In the genomic region with DNA sequence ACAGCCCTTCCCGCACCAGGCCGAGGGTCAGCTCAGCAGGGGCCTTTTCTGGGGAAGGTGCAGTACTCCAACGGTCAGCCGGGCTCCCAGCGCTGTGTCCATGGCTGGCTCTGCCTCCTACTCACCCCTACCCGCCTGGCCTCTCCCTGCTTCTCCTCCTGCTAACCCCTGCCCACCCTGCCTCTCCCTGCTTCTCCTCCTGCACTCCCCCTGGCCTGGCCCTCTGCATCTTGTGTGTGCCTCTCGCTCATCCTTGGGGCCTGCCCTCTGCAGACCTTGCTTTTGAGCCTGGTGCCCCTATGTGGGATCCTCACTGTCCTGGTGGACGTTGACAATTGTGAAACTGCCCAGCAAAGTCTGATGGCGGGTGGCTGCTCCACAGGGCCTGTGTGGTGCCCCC, we compare ENCODE assay signal across 20 cellular contexts.
"Had no signal": no experiment of that assay in that cellular context is flagged by ENCODE, and none has a peak within 500 bp of the region (broad histone marks: within the 10 kb centered on the region; RNA-seq: fewer than 3 reads in every experiment).

No MANE protein-coding gene starts in this region.

- H3K4me3 ChIP-seq: heart right ventricle, hepatocyte, left ventricle myocardium inferior, skin epidermis, tibial nerve, upper lobe of left lung had no signal

- H3K36me3 ChIP-seq: heart right ventricle, left ventricle myocardium inferior, tibial nerve, upper lobe of left lung had no signal

- H3K36me3 Mint-ChIP-seq: memory B cell, naive B cell, natural killer cell had no signal

- H3K27ac Mint-ChIP-seq: memory B cell; natural killer cell; stimulated activated naive CD8-positive, alpha-beta T cell treated with anti-CD3 and anti-CD28 coated beads, Interleukin-15, Interleukin-2, amounts not matched to agents 100 ng/mL and 50 ng/mL, for 24 hours had no signal

- H3K4me1 ChIP-seq: heart right ventricle, left ventricle myocardium inferior, parathyroid adenoma, tibial nerve, upper lobe of left lung had no signal

- DNase-seq: heart right ventricle; islet precursor cell; left ventricle myocardium inferior; naive B cell; natural killer cell; nucleus accumbens; right cardiac atrium; stimulated activated CD4-positive, alpha-beta T cell treated with anti-CD3 and anti-CD28 coated beads, Interleukin-12 subunit alpha, Interleukin-12 subunit beta, amount 100 ng/mL, for 4 hours; stimulated activated CD4-positive, alpha-beta T cell treated with anti-CD3 and anti-CD28 coated beads, Interleukin-15, amount 100 ng/mL, for 24 hours; stimulated activated CD4-positive, alpha-beta T cell treated with anti-CD3 and anti-CD28 coated beads, Interleukin-2, amount 100 ng/mL, for 24 hours; stimulated activated CD4-positive, alpha-beta T cell treated with anti-CD3 and anti-CD28 coated beads, Interleukin-4, amount 100 ng/mL, for 1 hour; stimulated activated naive CD4-positive, alpha-beta T cell had no signal

- H3K4me3 Mint-ChIP-seq: memory B cell; naive B cell; natural killer cell; stimulated activated naive CD8-positive, alpha-beta T cell treated with anti-CD3 and anti-CD28 coated beads, Interleukin-15, Interleukin-2, amounts not matched to agents 100 ng/mL and 50 ng/mL, for 24 hours had no signal

- ATAC-seq: natural killer cell, right cardiac atrium, sciatic nerve had no signal

- H3K4me1 Mint-ChIP-seq: memory B cell, naive B cell, natural killer cell had no signal

- H3K27me3 Mint-ChIP-seq: memory B cell; naive B cell; stimulated activated naive CD8-positive, alpha-beta T cell treated with anti-CD3 and anti-CD28 coated beads, Interleukin-15, Interleukin-2, amounts not matched to agents 100 ng/mL and 50 ng/mL, for 24 hours had no signal

- H3K9me3 ChIP-seq: left ventricle myocardium inferior had no signal
